In the genomic region with DNA sequence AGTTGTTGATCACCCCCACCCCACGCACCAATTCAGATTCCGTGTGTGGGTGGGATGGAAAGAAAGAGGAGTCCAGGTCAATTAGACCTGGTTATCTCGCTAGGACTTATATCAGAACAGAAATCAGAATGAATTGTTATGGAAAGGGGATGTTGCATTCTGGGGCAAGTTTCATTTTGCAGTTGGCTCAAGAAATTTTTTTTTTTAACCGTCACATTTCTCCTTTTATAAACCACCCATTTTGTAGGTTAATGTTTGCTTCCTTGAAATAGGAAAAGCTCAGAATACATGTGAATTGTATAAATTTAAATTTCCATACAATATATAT, we compare ENCODE assay signal across 10 cellular contexts. TPM values are rescaled to one million over a fixed set of nuclear protein-coding genes. Genes with fewer than 3 reads are reported as not detected.
DNase-seq lines count a peak whose midpoint lies in the region; ATAC-seq and TF ChIP-seq lines count a peak whose summit lies in the region.
"Had no signal": no experiment of that assay in that cellular context is flagged by ENCODE, and none has a peak within 500 bp of the region (broad histone marks: within the 10 kb centered on the region; RNA-seq: fewer than 3 reads in every experiment).

No MANE protein-coding gene starts in this region.

- DNase-seq in Peyer's patch, result no peak
- no peak for DNase-seq in effector memory CD4-positive, alpha-beta T cell
- DNase-seq in trophoblast cell, result no peak
- no peak for DNase-seq in ureter (ENCODE audit: low spot score)
- no peak for DNase-seq in kidney tubule cell (ENCODE audit: low spot score)
- no peak for DNase-seq in epidermal melanocyte (ENCODE audit: insufficient read length, low spot score)
- DNase-seq: adrenal gland, kidney glomerular epithelial cell had no signal

- no peak overlapping the region for H2BK5ac ChIP-seq in trophoblast cell (ENCODE audit: low read depth, low read length, poor library complexity)

- peak overlapping the region; percentile 98 for H3K4me2 ChIP-seq in trophoblast cell (ENCODE audit: low read length)

- H3K79me1 ChIP-seq in trophoblast cell (ENCODE audit: low read length), result peaks cover 20% of the 10 kb centered on the region

- H3K79me2 ChIP-seq in trophoblast cell (ENCODE audit: control insufficient read depth, insufficient read depth, low read length, poor library complexity), result peaks cover 5% of the 10 kb centered on the region

- H2BK120ac ChIP-seq in trophoblast cell (ENCODE audit: insufficient read depth, low read length, poor library complexity), result no peak overlapping the region

- H3K4me3 ChIP-seq in Peyer's patch (peak overlapping the region; percentile 60 to 81 (median 62)), trophoblast cell (ENCODE audit: low read depth, low read length) (no peak overlapping the region)
- H3K4me3 ChIP-seq in effector memory CD4-positive, alpha-beta T cell (ENCODE audit: insufficient read depth, low read depth, low read length, poor library complexity, severe bottlenecking), result peak overlapping the region; percentile 89

- no peak overlapping the region for H3K18ac ChIP-seq in trophoblast cell (ENCODE audit: low read length)

- H3K27ac ChIP-seq in Peyer's patch (peak overlapping the region; percentile 84 to 92 (median 86)), trophoblast cell (ENCODE audit: low read depth, low read length) (no peak overlapping the region)
- peak overlapping the region; percentile 91 for H3K27ac ChIP-seq in effector memory CD4-positive, alpha-beta T cell (ENCODE audit: insufficient read depth, low read length, poor library complexity, severe bottlenecking)

- WGBS in trophoblast cell (ENCODE audit: extremely low coverage, insufficient coverage, insufficient read length), result no CpG with 5 or more reads among the region's 4 CpGs

- no peaks in the 10 kb centered on the region for H3K36me3 ChIP-seq in ES-I3 (ENCODE audit: insufficient read depth, low read length)
- H3K36me3 ChIP-seq in Peyer's patch, result no peaks in the 10 kb centered on the region
- H3K36me3 ChIP-seq in effector memory CD4-positive, alpha-beta T cell (ENCODE audit: control insufficient read depth, insufficient read depth, low read length), result no peaks in the 10 kb centered on the region
- no peaks in the 10 kb centered on the region for H3K36me3 ChIP-seq in trophoblast cell (ENCODE audit: control insufficient read depth in 1 of 2, insufficient read depth in 2 of 2, low read length in 2 of 2)
- H3K36me3 ChIP-seq: adrenal gland had no signal

- H2AK5ac ChIP-seq in trophoblast cell (ENCODE audit: low read length), result no peak overlapping the region

- H3K9me3 ChIP-seq in ES-I3 (ENCODE audit: control insufficient read depth, insufficient read depth, low read length) (no peaks in the 10 kb centered on the region), Peyer's patch (no peaks in the 10 kb centered on the region), trophoblast cell (ENCODE audit: insufficient read depth, low read depth, low read length) (no peaks in the 10 kb centered on the region)
- no peaks in the 10 kb centered on the region for H3K9me3 ChIP-seq in effector memory CD4-positive, alpha-beta T cell (ENCODE audit: control insufficient read depth, low read length)
- H3K9me3 ChIP-seq: adrenal gland had no signal

- H2BK12ac ChIP-seq in trophoblast cell (ENCODE audit: low read length), result no peak overlapping the region

- H3K4me1 ChIP-seq in ES-I3 (ENCODE audit: insufficient read depth, low read length) (peaks cover 3% of the 10 kb centered on the region; the same call in 1 of the 2 replicates), Peyer's patch (peaks cover 0 to 22% (median 6%) of the 10 kb centered on the region in 4 donors), trophoblast cell (ENCODE audit: control insufficient read depth in 1 of 2, insufficient read depth in 2 of 2, low read length in 2 of 2) (peaks cover 11 to 17% of the 10 kb centered on the region in 2 experiments)
- peaks cover 24% of the 10 kb centered on the region for H3K4me1 ChIP-seq in effector memory CD4-positive, alpha-beta T cell (ENCODE audit: control insufficient read depth, insufficient read depth, low read length, poor library complexity, severe bottlenecking)

- ATAC-seq in GM21576 (IDR thresholded peaks at IDR 0.05; ENCODE audit: unreplicated experiment), result no peak

- peaks cover 0 to 21% of the 10 kb centered on the region in 2 donors for H3K27me3 ChIP-seq in Peyer's patch
- H3K27me3 ChIP-seq in effector memory CD4-positive, alpha-beta T cell (replicated peaks; ENCODE audit: control insufficient read depth, insufficient read depth, low read length, poor library complexity, severe bottlenecking), result no peaks in the 10 kb centered on the region
- H3K27me3 ChIP-seq in trophoblast cell (ENCODE audit: insufficient read depth, low read length), result peaks cover 25% of the 10 kb centered on the region

- no peak overlapping the region for H4K8ac ChIP-seq in trophoblast cell (ENCODE audit: low read depth, low read length)

- no peak overlapping the region for H3K23ac ChIP-seq in trophoblast cell (ENCODE audit: low read length)

- no peak overlapping the region for H3K14ac ChIP-seq in trophoblast cell (ENCODE audit: low read length)

- H3K4ac ChIP-seq in trophoblast cell (ENCODE audit: low read depth, low read length), result no peak overlapping the region

- H4K91ac ChIP-seq in trophoblast cell (ENCODE audit: low read depth, low read length), result no peak overlapping the region

- no peak for TF ChIP-seq CTCF in Peyer's patch (IDR thresholded peaks at IDR 0.05)

- no peak overlapping the region for H4K12ac ChIP-seq in trophoblast cell (ENCODE audit: low read depth, low read length)

- TF ChIP-seq POLR2A in Peyer's patch (IDR thresholded peaks at IDR 0.05), result no peak

- H3K9ac ChIP-seq in ES-I3 (ENCODE audit: low read depth, low read length) (0 out of 2 replicates have a peak overlapping the region, but pooled peaks have one; percentile 79), trophoblast cell (ENCODE audit: low read length) (no peak overlapping the region)

- no peak overlapping the region for H2AFZ ChIP-seq in trophoblast cell (ENCODE audit: insufficient read depth, low read length, poor library complexity)

RNA-seq across cellular contexts. Expression of gene SUPT3H, which starts 46.9 kb away (rescaled TPM):
- total RNA-seq in Peyer's patch (10 to 100 TPM in 1 of 4 donors, 1 to 10 TPM in 3; 2.0 to 17.3 (median 2.7) TPM), ureter (17.8 TPM)
- polyA plus RNA-seq in trophoblast cell (2013), result 16.5 and 16.8 TPM in 2 replicates
